Comparison of ENCODE assay signal across 8 cellular contexts in the genomic region with DNA sequence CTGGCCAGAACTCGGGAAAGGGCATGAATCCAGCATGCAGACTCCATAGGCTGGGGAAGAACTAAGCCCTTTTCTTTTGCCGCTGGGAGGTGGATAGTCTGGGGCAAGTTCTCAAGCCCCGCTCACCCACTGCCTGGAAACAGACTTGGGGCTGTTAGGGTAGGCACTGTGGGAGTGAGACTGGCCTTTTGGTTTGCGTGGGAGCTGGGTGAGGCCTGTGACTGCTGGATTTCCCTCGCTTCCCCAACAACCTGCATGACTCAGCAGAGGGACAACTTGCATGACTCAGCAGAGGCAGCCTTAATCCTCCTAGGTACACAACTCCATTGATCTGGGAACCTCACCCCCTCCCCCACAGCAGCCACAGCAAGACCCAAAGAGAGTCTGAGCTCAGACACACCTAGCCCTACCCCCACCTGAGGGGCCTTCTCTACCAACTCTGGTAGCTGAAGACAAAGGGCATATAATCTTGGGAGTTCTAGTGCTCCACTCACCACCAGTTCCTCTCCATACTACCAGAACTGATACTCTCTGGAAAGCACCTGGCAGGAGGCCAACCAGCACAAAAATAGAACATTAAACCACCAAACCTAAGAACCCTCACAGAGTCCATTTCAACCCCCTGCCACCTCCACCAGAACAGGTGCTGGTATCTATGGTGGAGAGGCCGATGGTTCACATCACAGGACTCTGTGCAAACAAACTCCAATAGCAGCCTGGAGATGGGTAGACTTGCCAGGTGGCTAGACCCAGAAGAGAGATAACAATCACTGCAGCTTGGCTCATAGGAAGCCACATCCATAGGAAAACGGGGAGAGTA.
DNase-seq lines count a peak whose midpoint lies in the region; ATAC-seq, FAIRE-seq and TF ChIP-seq lines count a peak whose summit lies in the region.

No MANE protein-coding gene starts in this region.

- BruUV-seq in K562 (replicated peaks; lab: Mats Ljungman, UMichigan): no TSS peak

- peaks cover 2% of the 10 kb centered on the region for H3K9me3 Mint-ChIP-seq in stimulated activated effector memory CD8-positive, alpha-beta T cell treated with anti-CD3 and anti-CD28 coated beads, Interleukin-12 subunit alpha, Interleukin-12 subunit beta, amount 100 ng/mL, for 72 hours

- TF ChIP-seq CTCF in K562 (IDR thresholded peaks at IDR 0.05 in 2 of 3, conservative IDR thresholded peaks at IDR 0.05 in 1 of 3; ENCODE audit: insufficient read depth in 2 of 3, low read depth in 1 of 3, low read length in 3 of 3) (no peak), GM20000 (IDR thresholded peaks at IDR 0.05; ENCODE audit: extremely low read depth, missing control alignments) (no peak)

- WGBS in K562 (ENCODE audit: insufficient coverage, low coverage, missing lambda C conversion rate): 36% methylated on average over 6 of the region's 7 CpGs

- CTCF ChIA-PET in K562 (lab: Yijun Ruan, JAX; ENCODE audit: low intra/inter-chr PET ratio): no interaction called here

- ATAC-seq in GM18502 (IDR thresholded peaks at IDR 0.05; ENCODE audit: poor library complexity, unreplicated experiment): peak; percentile 86
- peak; percentile 70 for ATAC-seq in HG02571 (IDR thresholded peaks at IDR 0.05; ENCODE audit: unreplicated experiment)
- ATAC-seq in K562: peak; percentile 97
- no peak for ATAC-seq in stimulated activated effector memory CD8-positive, alpha-beta T cell treated with anti-CD3 and anti-CD28 coated beads, Interleukin-12 subunit alpha, Interleukin-12 subunit beta, amount 100 ng/mL, for 72 hours
- no peak for ATAC-seq in left ventricle myocardium superior

- H3K27me3 ChIP-seq in K562 (ENCODE audit: control insufficient read depth in 2 of 2, insufficient read depth in 2 of 2, low read length in 2 of 2): no peaks in the 10 kb centered on the region

- no peaks in the 10 kb centered on the region for H3K36me3 Mint-ChIP-seq in stimulated activated effector memory CD8-positive, alpha-beta T cell treated with anti-CD3 and anti-CD28 coated beads, Interleukin-12 subunit alpha, Interleukin-12 subunit beta, amount 100 ng/mL, for 72 hours

- POLR2A ChIA-PET in K562 (lab: Yijun Ruan, JAX): interaction anchor here (0.6 to 1.2 kb wide), 4 partner anchors 11 to 109 kb away, joined by 3 to 5 read pairs (median 4); no protein-coding TSS in a partner anchor

- peak overlapping the region; percentile 33; the same call in 1 of the 2 replicates for H3K4me2 ChIP-seq in K562 (ENCODE audit: insufficient read depth, low read length)

- no peak overlapping the region for H3K4me3 ChIP-seq in K562

- peak overlapping the region; percentile 83 for H3K27ac ChIP-seq in K562 (ENCODE audit: extremely low read depth, low read depth, low read length)

- intact Hi-C loops in K562 (cut with micrococcal nuclease) (loop anchor here (1.0 kb wide), 1 partner anchor 35 kb away; no protein-coding TSS in a partner anchor), left ventricle myocardium superior (cut with micrococcal nuclease) (no loop called here)

- H3K79me2 ChIP-seq in K562 (ENCODE audit: control insufficient read depth, insufficient read depth, low read length): no peaks in the 10 kb centered on the region

- DNase-seq in NCI-H1092 treated with DMSO at 0.1 percent for 48 hours (lab: John Stamatoyannopoulos, UW) (peak; percentile 68), K562 (ENCODE audit: extremely low read depth in 1 of 4, low spot score in 3 of 4) (peak; percentile 60 to 94 (median 68)), urothelium cell line (ENCODE audit: low spot score) (peak; percentile 47), left ventricle myocardium superior (no peak), GM20000 (ENCODE audit: low spot score) (no peak)
- DNase-seq in stimulated activated effector memory CD8-positive, alpha-beta T cell treated with anti-CD3 and anti-CD28 coated beads, Interleukin-12 subunit alpha, Interleukin-12 subunit beta, amount 100 ng/mL, for 72 hours (ENCODE audit: low spot score in 2 of 2): no peak

- no peak for TF ChIP-seq POLR2A in K562 (conservative IDR thresholded peaks at IDR 0.05)

- H3K27ac Mint-ChIP-seq in stimulated activated effector memory CD8-positive, alpha-beta T cell treated with anti-CD3 and anti-CD28 coated beads, Interleukin-12 subunit alpha, Interleukin-12 subunit beta, amount 100 ng/mL, for 72 hours: no peak overlapping the region

- peak overlapping the region; percentile 73 for H2AFZ ChIP-seq in K562 (ENCODE audit: low read depth, low read length)

- TF ChIP-seq EP300 in K562 (IDR thresholded peaks at IDR 0.05; ENCODE audit: low read length): peak; percentile 84

- H3K4me1 ChIP-seq in K562 (replicated peaks in 1 of 2; ENCODE audit: control insufficient read depth in 2 of 2, insufficient read depth in 2 of 2, low read length in 2 of 2): peaks cover 8 to 9% of the 10 kb centered on the region in 2 experiments; a peak in 4 of 5 replicates

- H4K20me1 ChIP-seq in K562 (replicated peaks; ENCODE audit: control insufficient read depth, insufficient read depth, low read length): no peaks in the 10 kb centered on the region

- H3K4me3 Mint-ChIP-seq in stimulated activated effector memory CD8-positive, alpha-beta T cell treated with anti-CD3 and anti-CD28 coated beads, Interleukin-12 subunit alpha, Interleukin-12 subunit beta, amount 100 ng/mL, for 72 hours: no peak overlapping the region

- peaks cover 5% of the 10 kb centered on the region for H3K4me1 Mint-ChIP-seq in stimulated activated effector memory CD8-positive, alpha-beta T cell treated with anti-CD3 and anti-CD28 coated beads, Interleukin-12 subunit alpha, Interleukin-12 subunit beta, amount 100 ng/mL, for 72 hours

- in situ Hi-C loops in K562 (cut with MboI): no loop called here

- peak in 1 of 2 experiments; percentile 19; a peak in 1 of 4 replicates for TF ChIP-seq RAD21 in K562 (CRISPR knock-in tag; conservative IDR thresholded peaks at IDR 0.05 in 1 of 2, IDR thresholded peaks at IDR 0.05 in 1 of 2)

- FAIRE-seq in K562 (lab: Jason Lieb, UNC): peak; percentile 94
- FAIRE-seq in urothelium cell line (lab: Jason Lieb, UNC): peak; percentile 27

- no peaks in the 10 kb centered on the region for H3K9me1 ChIP-seq in K562 (ENCODE audit: control insufficient read depth, insufficient read depth, low read length)

- peaks cover 21% of the 10 kb centered on the region for H3K9me3 ChIP-seq in K562 (replicated peaks; ENCODE audit: control insufficient read depth, insufficient read depth, low read depth, low read length)

- H3K36me3 ChIP-seq in K562 (ENCODE audit: control insufficient read depth, insufficient read depth, low read length): peaks cover 2% of the 10 kb centered on the region; the same call in 1 of the 3 replicates

- 0 out of 4 replicates have a peak overlapping the region, but pooled peaks of 1 of the 2 experiments have one; percentile 12 for H3K9ac ChIP-seq in K562 (ENCODE audit: insufficient read depth in 1 of 2, low read depth in 2 of 2, low read length in 2 of 2)

TF ChIP-seq in K562, 482 proteins besides CTCF, POLR2A, EP300 and RAD21 (continues in another document):
- no peak for TF ChIP-seq NFATC3 (IDR thresholded peaks at IDR 0.05)
- TF ChIP-seq, protein P1, sequence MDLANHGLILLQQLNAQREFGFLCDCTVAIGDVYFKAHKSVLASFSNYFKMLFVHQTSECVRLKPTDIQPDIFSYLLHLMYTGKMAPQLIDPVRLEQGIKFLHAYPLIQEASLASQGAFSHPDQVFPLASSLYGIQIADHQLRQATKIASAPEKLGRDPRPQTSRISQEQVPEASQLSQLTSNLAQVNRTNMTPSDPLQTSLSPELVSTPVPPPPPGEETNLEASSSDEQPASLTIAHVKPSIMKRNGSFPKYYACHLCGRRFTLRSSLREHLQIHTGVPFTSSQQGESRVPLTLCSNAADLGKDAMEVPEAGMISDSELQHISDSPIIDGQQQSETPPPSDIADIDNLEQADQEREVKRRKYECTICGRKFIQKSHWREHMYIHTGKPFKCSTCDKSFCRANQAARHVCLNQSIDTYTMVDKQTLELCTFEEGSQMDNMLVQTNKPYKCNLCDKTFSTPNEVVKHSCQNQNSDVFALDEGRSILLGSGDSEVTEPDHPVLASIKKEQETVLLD (IDR thresholded peaks at IDR 0.05): peak; percentile 59; the same call in 1 of the 2 replicates
- TF ChIP-seq BDP1 (IDR thresholded peaks at IDR 0.05; ENCODE audit: insufficient read depth, insufficient read length): no peak
- TF ChIP-seq KLF6 (CRISPR knock-in tag; IDR thresholded peaks at IDR 0.05; ENCODE audit: borderline replicate concordance): no peak
- no peak for TF ChIP-seq HNRNPH1 (optimal IDR thresholded peaks at IDR 0.05; ENCODE audit: low read depth, low read length)
- TF ChIP-seq HNRNPLL (IDR thresholded peaks at IDR 0.05; ENCODE audit: low read depth, low read length, poor library complexity, severe bottlenecking): no peak
- TF ChIP-seq MEF2D (tag; conservative IDR thresholded peaks at IDR 0.05; ENCODE audit: low read depth): peak; percentile 59
- peak; percentile 46 for TF ChIP-seq CREB1 (IDR thresholded peaks at IDR 0.05)
- peak; percentile 18; the same call in 1 of the 2 replicates for TF ChIP-seq CREB1 (CRISPR knock-in tag; IDR thresholded peaks at IDR 0.05)
- TF ChIP-seq MCM2 (IDR thresholded peaks at IDR 0.05; ENCODE audit: low read depth): no peak
- TF ChIP-seq PTRF (tag; IDR thresholded peaks at IDR 0.05): peak; percentile 55; the same call in 1 of the 2 replicates
- no peak for TF ChIP-seq KDM4B (IDR thresholded peaks at IDR 0.05; ENCODE audit: borderline replicate concordance in 2 of 2, low read depth in 1 of 2)

Comparison
In these comparisons a context has a peak if more than half of its experiments do, and no peak if none do; other contexts are left out.
1. ATAC-seq: peak in GM18502 (single experiment), HG02571 (single experiment) and K562 (single experiment); none in stimulated activated effector memory CD8-positive, alpha-beta T cell treated with anti-CD3 and anti-CD28 coated beads, Interleukin-12 subunit alpha, Interleukin-12 subunit beta, amount 100 ng/mL, for 72 hours (single experiment) and left ventricle myocardium superior (single experiment).
2. DNase-seq: peak in NCI-H1092 treated with DMSO at 0.1 percent for 48 hours (single experiment), K562 (4 of 4) and urothelium cell line (single experiment); none in stimulated activated effector memory CD8-positive, alpha-beta T cell treated with anti-CD3 and anti-CD28 coated beads, Interleukin-12 subunit alpha, Interleukin-12 subunit beta, amount 100 ng/mL, for 72 hours (0 of 2), left ventricle myocardium superior (single experiment) and GM20000 (single experiment).